ENCODE assay signal across 9 cellular contexts in genomic region chr9:120869726-120870125, GRCh38. TPM values are rescaled to one million over a fixed set of nuclear protein-coding genes. Genes with fewer than 3 reads are reported as not detected.
DNase-seq lines count a peak whose midpoint lies in the region; ATAC-seq and TF ChIP-seq lines count a peak whose summit lies in the region.
"Had no signal": no experiment of that assay in that cellular context is flagged by ENCODE, and none has a peak within 500 bp of the region (broad histone marks: within the 10 kb centered on the region; RNA-seq: fewer than 3 reads in every experiment).

No MANE protein-coding gene starts in this region.

- peaks cover 83% of the 10 kb centered on the region for H3K36me3 Mint-ChIP-seq in activated CD8-positive, alpha-beta T cell treated with anti-CD3 and anti-CD28 coated beads for 36 hours (ENCODE audit: low read depth)
- peaks cover 87% of the 10 kb centered on the region for H3K36me3 Mint-ChIP-seq in stimulated activated effector memory CD8-positive, alpha-beta T cell treated with anti-CD3 and anti-CD28 coated beads, Interleukin-12 subunit alpha, Interleukin-12 subunit beta, amount 100 ng/mL, for 72 hours

- 89% methylated on average over 10 of the region's 10 CpGs for WGBS in right cardiac atrium

- no peaks in the 10 kb centered on the region for H3K9me3 Mint-ChIP-seq in activated CD8-positive, alpha-beta T cell treated with anti-CD3 and anti-CD28 coated beads for 36 hours
- H3K9me3 Mint-ChIP-seq in stimulated activated effector memory CD8-positive, alpha-beta T cell treated with anti-CD3 and anti-CD28 coated beads, Interleukin-12 subunit alpha, Interleukin-12 subunit beta, amount 100 ng/mL, for 72 hours = no peaks in the 10 kb centered on the region

- no peaks in the 10 kb centered on the region for H3K4me1 ChIP-seq in right cardiac atrium (ENCODE audit: control insufficient read depth, insufficient read depth, low read length)

- intact Hi-C loops in activated CD8-positive, alpha-beta T cell treated with anti-CD3 and anti-CD28 coated beads for 36 hours (cut with micrococcal nuclease) = no loop called here
- intact Hi-C loops in right cardiac atrium (cut with DNase I) = loop anchor here in 2 of 4 donors (5.0 kb wide), 2 partner anchors 58 to 68 kb away; partner anchors contain the start of gene TRAF1 (in 1 of the 2)

- H3K9me3 ChIP-seq in right cardiac atrium (ENCODE audit: control insufficient read depth, low read length) = no peaks in the 10 kb centered on the region
- H3K9me3 ChIP-seq: left lung had no signal

- no peaks in the 10 kb centered on the region for H3K27me3 ChIP-seq in HL-60 (ENCODE audit: insufficient read depth, poor library complexity, severe bottlenecking)
- no peaks in the 10 kb centered on the region for H3K27me3 ChIP-seq in right cardiac atrium (ENCODE audit: control insufficient read depth, insufficient read depth)
- H3K27me3 ChIP-seq: left lung had no signal

- no peak for TF ChIP-seq CTCF in HL-60 (IDR thresholded peaks at IDR 0.05; ENCODE audit: insufficient read depth, low read length)
- no peak for TF ChIP-seq CTCF in activated CD8-positive, alpha-beta T cell treated with anti-CD3 and anti-CD28 coated beads for 36 hours (IDR thresholded peaks at IDR 0.05)

- POLR2A ChIA-PET in activated CD8-positive, alpha-beta T cell treated with anti-CD3 and anti-CD28 coated beads for 36 hours (lab: Charles Lee) = interaction anchor here (1.1 to 67.1 kb wide), 5 partner anchors 11 to 206 kb away, joined by 3 to 2439 read pairs (median 9); partner anchors contain the start of genes PSMD5 and TRAF1

- peaks cover 56% of the 10 kb centered on the region for H3K4me1 Mint-ChIP-seq in activated CD8-positive, alpha-beta T cell treated with anti-CD3 and anti-CD28 coated beads for 36 hours (ENCODE audit: low read depth)
- H3K4me1 Mint-ChIP-seq in stimulated activated effector memory CD8-positive, alpha-beta T cell treated with anti-CD3 and anti-CD28 coated beads, Interleukin-12 subunit alpha, Interleukin-12 subunit beta, amount 100 ng/mL, for 72 hours = peaks cover 49% of the 10 kb centered on the region

- no peaks in the 10 kb centered on the region for H3K27me3 Mint-ChIP-seq in activated CD8-positive, alpha-beta T cell treated with anti-CD3 and anti-CD28 coated beads for 36 hours

- DNase-seq in HL-60 (ENCODE audit: low read depth in 1 of 2, low spot score in 1 of 2) (no peak), right cardiac atrium (peak in 2 of 3 donors; percentile 58 to 69), GOT3 (lab: John Stamatoyannopoulos, UW) (no peak)
- no peak for DNase-seq in activated CD8-positive, alpha-beta T cell treated with anti-CD3 and anti-CD28 coated beads for 36 hours
- DNase-seq in stimulated activated effector memory CD8-positive, alpha-beta T cell treated with anti-CD3 and anti-CD28 coated beads, Interleukin-12 subunit alpha, Interleukin-12 subunit beta, amount 100 ng/mL, for 72 hours (ENCODE audit: low spot score in 2 of 2) = no peak
- DNase-seq in stimulated activated CD4-positive, alpha-beta T cell treated with anti-CD3 and anti-CD28 coated beads, Interleukin-4, amount 100 ng/mL, for 24 hours = no peak

- CTCF ChIA-PET in activated CD8-positive, alpha-beta T cell treated with anti-CD3 and anti-CD28 coated beads for 36 hours (lab: Charles Lee) = interaction anchor here (0.7 to 2.8 kb wide), 15 partner anchors 8 to 120 kb away, joined by 3 to 11 read pairs (median 6); partner anchors contain the start of gene TRAF1

- H3K27ac ChIP-seq in HL-60 (replicated peaks) = peak overlapping the region; percentile 62
- H3K27ac ChIP-seq in right cardiac atrium (ENCODE audit: low read length) = no peak overlapping the region

- H3K4me3 Mint-ChIP-seq in activated CD8-positive, alpha-beta T cell treated with anti-CD3 and anti-CD28 coated beads for 36 hours = peak overlapping the region; percentile 81
- H3K4me3 Mint-ChIP-seq in stimulated activated effector memory CD8-positive, alpha-beta T cell treated with anti-CD3 and anti-CD28 coated beads, Interleukin-12 subunit alpha, Interleukin-12 subunit beta, amount 100 ng/mL, for 72 hours = peak overlapping the region; percentile 81

- H3K4me3 ChIP-seq in HL-60 (replicated peaks; ENCODE audit: insufficient read depth, low read length) = no peak overlapping the region
- no peak overlapping the region for H3K4me3 ChIP-seq in right cardiac atrium (ENCODE audit: low read length)

- H3K27ac Mint-ChIP-seq in activated CD8-positive, alpha-beta T cell treated with anti-CD3 and anti-CD28 coated beads for 36 hours = peak overlapping the region; percentile 97
- peak overlapping the region; percentile 84 for H3K27ac Mint-ChIP-seq in stimulated activated effector memory CD8-positive, alpha-beta T cell treated with anti-CD3 and anti-CD28 coated beads, Interleukin-12 subunit alpha, Interleukin-12 subunit beta, amount 100 ng/mL, for 72 hours

- ATAC-seq in activated CD8-positive, alpha-beta T cell treated with anti-CD3 and anti-CD28 coated beads for 36 hours = no peak
- no peak for ATAC-seq in right cardiac atrium
- ATAC-seq in stimulated activated effector memory CD8-positive, alpha-beta T cell treated with anti-CD3 and anti-CD28 coated beads, Interleukin-12 subunit alpha, Interleukin-12 subunit beta, amount 100 ng/mL, for 72 hours = no peak
- ATAC-seq in HG02759 (IDR thresholded peaks at IDR 0.05; ENCODE audit: unreplicated experiment) = no peak
- no peak for ATAC-seq in GM19023 (IDR thresholded peaks at IDR 0.05; ENCODE audit: unreplicated experiment)

RNA-seq across cellular contexts. Expression of gene PHF19, which starts 7.3 kb away (rescaled TPM):
- 100 to 1,000 TPM; 210 to 216 TPM for total RNA-seq in activated CD8-positive, alpha-beta T cell treated with anti-CD3 and anti-CD28 coated beads for 36 hours
- 10 to 100 TPM; 16.0 to 21.3 (median 19.7) TPM for total RNA-seq in right cardiac atrium
- 16.2 TPM for polyA plus RNA-seq in right cardiac atrium

RNA-seq across cellular contexts. Expression of gene PSMD5, which starts 27.0 kb away (rescaled TPM):
- total RNA-seq in activated CD8-positive, alpha-beta T cell treated with anti-CD3 and anti-CD28 coated beads for 36 hours = 10 to 100 TPM; 52.3 to 55.3 TPM
- total RNA-seq in right cardiac atrium = 10 to 100 TPM; 16.6 to 26.0 (median 22.7) TPM
- polyA plus RNA-seq in right cardiac atrium = 8.7 TPM

RNA-seq across cellular contexts. Expression of gene TRAF1, which starts 56.9 kb away (rescaled TPM):
- total RNA-seq in activated CD8-positive, alpha-beta T cell treated with anti-CD3 and anti-CD28 coated beads for 36 hours = 100 to 1,000 TPM; 147 to 150 TPM
- total RNA-seq in right cardiac atrium = 1 to 10 TPM; 4.1 to 6.1 (median 5.1) TPM
- 3.9 TPM for polyA plus RNA-seq in right cardiac atrium

Comparison
In these comparisons a context has a peak if more than half of its experiments do, and no peak if none do; other contexts are left out.
1. DNase-seq: peak in right cardiac atrium (2 of 3); none in HL-60 (0 of 2), activated CD8-positive, alpha-beta T cell treated with anti-CD3 and anti-CD28 coated beads for 36 hours (single experiment), stimulated activated effector memory CD8-positive, alpha-beta T cell treated with anti-CD3 and anti-CD28 coated beads, Interleukin-12 subunit alpha, Interleukin-12 subunit beta, amount 100 ng/mL, for 72 hours (0 of 2), GOT3 (single experiment) and stimulated activated CD4-positive, alpha-beta T cell treated with anti-CD3 and anti-CD28 coated beads, Interleukin-4, amount 100 ng/mL, for 24 hours (single experiment).
2. RNA of gene PHF19, which starts 7.3 kb away (total RNA-seq): 210 to 216 TPM in activated CD8-positive, alpha-beta T cell treated with anti-CD3 and anti-CD28 coated beads for 36 hours; 16.0 to 21.3 TPM in right cardiac atrium; every median in the first group is over 4 times any median in the second.
3. RNA of gene TRAF1, which starts 56.9 kb away (total RNA-seq): 147 to 150 TPM in activated CD8-positive, alpha-beta T cell treated with anti-CD3 and anti-CD28 coated beads for 36 hours; 4.1 to 6.1 TPM in right cardiac atrium; every median in the first group is over 10 times any median in the second.